14 cellular contexts compared by ENCODE assay signal in genomic region chr2:163717993-163718680, GRCh38. TPM values are rescaled to one million over a fixed set of nuclear protein-coding genes. Genes with fewer than 3 reads are reported as not detected.
DNase-seq lines count a peak whose midpoint lies in the region; ATAC-seq, FAIRE-seq and TF ChIP-seq lines count a peak whose summit lies in the region.
"Had no signal": no experiment of that assay in that cellular context is flagged by ENCODE, and none has a peak within 500 bp of the region (broad histone marks: within the 10 kb centered on the region; RNA-seq: fewer than 3 reads in every experiment).

No MANE protein-coding gene starts in this region.

- no peak for FAIRE-seq in H1 (lab: Jason Lieb, UNC)

- H4K8ac ChIP-seq in H1 (ENCODE audit: extremely low read depth, insufficient read depth, low read length), result no peak overlapping the region

- peaks cover 4% of the 10 kb centered on the region for H3K36me3 Mint-ChIP-seq in neural crest cell (ENCODE audit: low read depth)
- H3K36me3 Mint-ChIP-seq: activated naive CD8-positive, alpha-beta T cell had no signal

- no peak overlapping the region for H3K14ac ChIP-seq in H1 (ENCODE audit: insufficient read length)

- in situ Hi-C loops in GM23248 (cut with MboI), result no loop called here

- peak overlapping the region; percentile 36; the same call in 1 of the 2 replicates for H2AFZ ChIP-seq in GM23248
- H2AFZ ChIP-seq in H1 (ENCODE audit: low read length), result no peak overlapping the region

- H3K9me2 ChIP-seq in GM23248 (ENCODE audit: insufficient read depth), result no peaks in the 10 kb centered on the region; the same call in 1 of the 2 replicates

- H3K9ac ChIP-seq in GM23248 (no peak overlapping the region), H1 (replicated peaks in 1 of 4; ENCODE audit: extremely low read depth in 1 of 4, low read depth in 3 of 4, low read length in 3 of 4) (no peak overlapping the region)

- H3K23me2 ChIP-seq in H1 (ENCODE audit: low read depth, low read length), result no peaks in the 10 kb centered on the region

- 22 to 32% methylated on average over 2 of the region's 2 CpGs for WGBS in GM23248 (ENCODE audit: low coverage in 1 of 2, low lambda C conversion rate in 2 of 2, missing lambda C conversion rate in 2 of 2), 2 experiments
- WGBS in H1 (ENCODE audit: extremely low coverage in 1 of 2, insufficient coverage in 1 of 2, insufficient read length in 1 of 2, insufficient replicate concordance in 2 of 2, low coverage in 1 of 2, low lambda C conversion rate in 2 of 2, missing lambda C conversion rate in 1 of 2), 2 experiments, result 36% methylated on average over 2 of the region's 2 CpGs; no CpG with 5 or more reads in 1 of the 2 experiments

- 0 out of 2 replicates have a peak, but pooled peaks cover 4% of the 10 kb centered on the region for H3K79me1 ChIP-seq in H1 (ENCODE audit: low read depth, low read length)

- H3K4ac ChIP-seq in H1 (replicated peaks; ENCODE audit: insufficient read length, low read depth, low read length), result no peak overlapping the region

- H3K36me3 ChIP-seq in GM23248 (ENCODE audit: low read depth) (no peaks in the 10 kb centered on the region), H1 (ENCODE audit: control insufficient read depth in 2 of 4, insufficient read depth in 4 of 4, low read length in 3 of 4) (no peaks in the 10 kb centered on the region)

- no peaks in the 10 kb centered on the region for H3K27me3 ChIP-seq in GM23248 (replicated peaks; ENCODE audit: insufficient read depth)
- H3K27me3 ChIP-seq in H1 (replicated peaks in 1 of 4; ENCODE audit: control insufficient read depth in 3 of 4, extremely low read depth in 1 of 4, insufficient read depth in 3 of 4, low read length in 3 of 4), result no peaks in the 10 kb centered on the region; a peak in 1 of 7 replicates

- ATAC-seq in HG03378 (IDR thresholded peaks at IDR 0.05; ENCODE audit: unreplicated experiment), result no peak
- ATAC-seq: stimulated activated naive CD8-positive, alpha-beta T cell treated with anti-CD3 and anti-CD28 coated beads, Interleukin-15, amount 100 ng/mL, for 72 hours had no signal

- no peak overlapping the region for H2BK5ac ChIP-seq in H1 (ENCODE audit: low read depth, low read length)

- H3K4me1 Mint-ChIP-seq in neural crest cell, result peaks cover 64% of the 10 kb centered on the region
- H3K4me1 Mint-ChIP-seq: stimulated activated naive CD8-positive, alpha-beta T cell treated with anti-CD3 and anti-CD28 coated beads, Interleukin-15, amount 100 ng/mL, for 72 hours had no signal

- no peak overlapping the region for H3K56ac ChIP-seq in H1 (replicated peaks; ENCODE audit: insufficient read length, low read depth, low read length)

- no peak for DNase-seq in GM23248
- peak; percentile 85 for DNase-seq in NCI-H748 (lab: John Stamatoyannopoulos, UW; ENCODE audit: unreplicated experiment)
- DNase-seq in H1 (ENCODE audit: low read depth in 1 of 2, low spot score in 2 of 2), result no peak
- no peak for DNase-seq in neural crest cell (ENCODE audit: low read depth, low spot score)
- DNase-seq in NCI-H1930 (lab: John Stamatoyannopoulos, UW), result no peak
- no peak for DNase-seq in NCI-H526 treated with DMSO at 0.1 percent for 48 hours (lab: John Stamatoyannopoulos, UW)
- DNase-seq in SIG-M5 (lab: John Stamatoyannopoulos, UW), result no peak
- DNase-seq: foreskin melanocyte; stimulated activated naive CD8-positive, alpha-beta T cell treated with anti-CD3 and anti-CD28 coated beads, Interleukin-15, amount 100 ng/mL, for 72 hours had no signal

- no peak for TF ChIP-seq POLR2A in H1 (IDR thresholded peaks at IDR 0.05; ENCODE audit: control extremely low read depth in 1 of 2, low read depth in 2 of 2, low read length in 2 of 2)

- no peaks in the 10 kb centered on the region for H3K79me2 ChIP-seq in GM23248 (ENCODE audit: insufficient read depth)
- peaks cover 0 to 75% of the 10 kb centered on the region in 2 experiments; a peak in 3 of 4 replicates for H3K79me2 ChIP-seq in H1 (ENCODE audit: control insufficient read depth in 1 of 2, insufficient read depth in 2 of 2, low read length in 2 of 2)

- no peaks in the 10 kb centered on the region for H3F3A ChIP-seq in GM23248 (ENCODE audit: insufficient read depth)

- CTCF ChIA-PET in H1 (lab: Charles Lee; ENCODE audit: partially characterized antibody), result interaction anchor here (0.7 to 1.4 kb wide), 3 partner anchors 107 to 252 kb away, joined by 3 to 6 read pairs (median 4); no protein-coding TSS in a partner anchor

- no peaks in the 10 kb centered on the region for H3K9me3 Mint-ChIP-seq in neural crest cell

- H3K4me1 ChIP-seq in GM23248 (ENCODE audit: insufficient read depth) (no peaks in the 10 kb centered on the region), H1 (replicated peaks in 1 of 4; ENCODE audit: control insufficient read depth in 3 of 4, insufficient read depth in 4 of 4, low read length in 3 of 4) (peaks cover 0 to 9% (median 7%) of the 10 kb centered on the region in 4 experiments; a peak in 4 of 7 replicates)

- no peak overlapping the region for H2BK12ac ChIP-seq in H1 (ENCODE audit: low read depth, low read length)

- no peak overlapping the region for H2BK120ac ChIP-seq in H1 (replicated peaks; ENCODE audit: low read depth, low read length)

- no peak overlapping the region for H3K4me3 Mint-ChIP-seq in neural crest cell
- H3K4me3 Mint-ChIP-seq: activated naive CD8-positive, alpha-beta T cell; stimulated activated naive CD8-positive, alpha-beta T cell treated with anti-CD3 and anti-CD28 coated beads, Interleukin-15, amount 100 ng/mL, for 72 hours had no signal

- H3K4me3 ChIP-seq in GM23248, result no peak overlapping the region
- H3K4me3 ChIP-seq in H1 (ENCODE audit: extremely low read depth in 1 of 4, insufficient read depth in 2 of 4, low read depth in 3 of 4, low read length in 4 of 4), result peak overlapping the region in 1 of 4 experiments; percentile 3; a peak in 1 of 8 replicates

- H4K20me1 ChIP-seq in GM23248 (ENCODE audit: insufficient read depth) (no peaks in the 10 kb centered on the region), H1 (replicated peaks in 1 of 2; ENCODE audit: control insufficient read depth in 1 of 2, insufficient read depth in 2 of 2, low read length in 2 of 2) (peaks cover 11% of the 10 kb centered on the region in 2 experiments)

- no peak overlapping the region for H3K23ac ChIP-seq in H1 (ENCODE audit: insufficient read length)

- TF ChIP-seq CTCF in H1 (IDR thresholded peaks at IDR 0.05; ENCODE audit: control extremely low read depth in 1 of 3, insufficient read depth in 1 of 3, low read depth in 1 of 3, low read length in 3 of 3) (no peak), neural crest cell (conservative IDR thresholded peaks at IDR 0.05) (no peak)

- H4K91ac ChIP-seq in H1 (replicated peaks; ENCODE audit: insufficient read length, low read length), result no peak overlapping the region

- H3K18ac ChIP-seq in H1 (ENCODE audit: extremely low read depth, low read length), result no peak overlapping the region

- H2BK20ac ChIP-seq in H1 (ENCODE audit: low read length), result no peak overlapping the region

- H3K9me3 ChIP-seq in GM23248 (ENCODE audit: low read depth) (no peaks in the 10 kb centered on the region), H1 (ENCODE audit: insufficient read depth in 2 of 2, low read depth in 1 of 2, low read length in 1 of 2) (no peaks in the 10 kb centered on the region)

- no peak overlapping the region for H2AK5ac ChIP-seq in H1 (ENCODE audit: low read depth, low read length)

- POLR2A ChIA-PET in H1 (lab: Charles Lee; ENCODE audit: partially characterized antibody), result interaction anchor here (0.5 to 1.1 kb wide), 3 partner anchors 17 to 46 kb away, joined by 3 read pairs; partner anchors contain the start of gene FIGN

- H4K5ac ChIP-seq in H1 (ENCODE audit: insufficient read length, low read depth, low read length), result no peak overlapping the region

- H3K27ac ChIP-seq in GM23248 (no peak overlapping the region), H1 (ENCODE audit: low read depth, low read length) (no peak overlapping the region)

- peak overlapping the region; percentile 75 for H3K27ac Mint-ChIP-seq in neural crest cell (ENCODE audit: unreplicated experiment)
- H3K27ac Mint-ChIP-seq: activated naive CD8-positive, alpha-beta T cell; stimulated activated naive CD8-positive, alpha-beta T cell treated with anti-CD3 and anti-CD28 coated beads, Interleukin-15, amount 100 ng/mL, for 72 hours had no signal

- no peak overlapping the region for H3K4me2 ChIP-seq in GM23248 (ENCODE audit: unreplicated experiment)
- peak overlapping the region; percentile 21 to 28; a peak in 1 of 4 replicates for H3K4me2 ChIP-seq in H1 (ENCODE audit: insufficient read depth in 1 of 2, low read depth in 2 of 2, low read length in 2 of 2)

- TF ChIP-seq EP300 in H1 (IDR thresholded peaks at IDR 0.05; ENCODE audit: borderline replicate concordance in 1 of 2, low read depth in 2 of 2, low read length in 2 of 2), result no peak

- H2BK15ac ChIP-seq in H1 (ENCODE audit: low read length), result no peak overlapping the region

- H3K27me3 Mint-ChIP-seq in neural crest cell (ENCODE audit: low read depth), result no peaks in the 10 kb centered on the region
- H3K27me3 Mint-ChIP-seq: activated naive CD8-positive, alpha-beta T cell; stimulated activated naive CD8-positive, alpha-beta T cell treated with anti-CD3 and anti-CD28 coated beads, Interleukin-15, amount 100 ng/mL, for 72 hours had no signal

- no peak for TF ChIP-seq RAD21 in H1 (IDR thresholded peaks at IDR 0.05 in 1 of 2, conservative IDR thresholded peaks at IDR 0.05 in 1 of 2; ENCODE audit: low read depth in 2 of 2, low read length in 2 of 2)

TF ChIP-seq in H1, 55 proteins besides CTCF, POLR2A, EP300 and RAD21:
- 0 out of 2 replicates have a peak, but pooled peaks have one; percentile 58 for TF ChIP-seq TCF12 (IDR thresholded peaks at IDR 0.05; ENCODE audit: low read depth, low read length)
- TF ChIP-seq NANOG (IDR thresholded peaks at IDR 0.05; ENCODE audit: insufficient read depth, low read depth, low read length, poor library complexity, severe bottlenecking), result no peak

RNA-seq across cellular contexts. Expression of gene FIGN, which starts 17.7 kb away (rescaled TPM):
- 0.51 and 0.76 TPM in 2 replicates for total RNA-seq in GM23248 (2014; rRNA removed; shearing (Covaris generic))
- polyA plus RNA-seq in GM23248 (2016; fragmentation: Nextera tagmentation; extraction: Ambion mirVana) (1.8 and 2.6 TPM in 2 replicates), H1 (2011; rRNA removed) (5.0 and 6.0 TPM in 2 replicates)
- 21.5 and 22.8 TPM in 2 replicates for total RNA-seq in H1 (2021; fragmentation: NEBNext Ultra II Directional; extraction: Animal tissue kit (Norgen Biotek cat#: 25700))
- 5.5 TPM for polyA plus RNA-seq in H1 (2011; cell fraction: cytosol; rRNA removed)
- polyA plus RNA-seq in H1 (2011; cell fraction: nucleus; rRNA removed), result 11.5 TPM
- polyA plus RNA-seq in H1 (2012, experiment 1 of 2), result 5.0 to 10.1 TPM (median 7.2 TPM) in 4 replicates
- polyA plus RNA-seq in H1 (2012, experiment 2 of 2), result 0.42 TPM
- polyA plus RNA-seq in H1 (2013, experiment 1 of 2), result 6.6 TPM
- 6.6 TPM for polyA plus RNA-seq in H1 (2013, experiment 2 of 2)
- polyA minus RNA-seq in H1 (2011; rRNA and poly(A)+ RNA removed), result 17.7 and 19.0 TPM in 2 replicates
- polyA minus RNA-seq in H1 (2011; cell fraction: cytosol; rRNA and poly(A)+ RNA removed), result 10.5 TPM
- polyA minus RNA-seq in H1 (2011; cell fraction: nucleus; rRNA and poly(A)+ RNA removed), result 25.1 TPM
- total RNA-seq in neural crest cell, result 57.3 and 58.1 TPM in 2 replicates
- total RNA-seq: activated CD8-positive, alpha-beta memory T cell treated with anti-CD3 and anti-CD28 coated beads for 36 hours; OCI-LY7; T-helper 2 cell treated with Interferon-gamma antibody and Interleukin-4, amounts not matched to agents 100 ng/mL and 5 ng/mL, for 36 hours had no signal

Comparison
In these comparisons a context has a peak if more than half of its experiments do, and no peak if none do; other contexts are left out.
1. RNA of gene FIGN, which starts 17.7 kb away (total RNA-seq): 57.3 to 58.1 TPM in neural crest cell and 21.5 to 22.8 TPM in H1; 0.51 to 0.76 TPM in GM23248; every median in the first group is over 10 times any median in the second.